Comparison of ENCODE assay signal across 1 cellular context in the genomic region with DNA sequence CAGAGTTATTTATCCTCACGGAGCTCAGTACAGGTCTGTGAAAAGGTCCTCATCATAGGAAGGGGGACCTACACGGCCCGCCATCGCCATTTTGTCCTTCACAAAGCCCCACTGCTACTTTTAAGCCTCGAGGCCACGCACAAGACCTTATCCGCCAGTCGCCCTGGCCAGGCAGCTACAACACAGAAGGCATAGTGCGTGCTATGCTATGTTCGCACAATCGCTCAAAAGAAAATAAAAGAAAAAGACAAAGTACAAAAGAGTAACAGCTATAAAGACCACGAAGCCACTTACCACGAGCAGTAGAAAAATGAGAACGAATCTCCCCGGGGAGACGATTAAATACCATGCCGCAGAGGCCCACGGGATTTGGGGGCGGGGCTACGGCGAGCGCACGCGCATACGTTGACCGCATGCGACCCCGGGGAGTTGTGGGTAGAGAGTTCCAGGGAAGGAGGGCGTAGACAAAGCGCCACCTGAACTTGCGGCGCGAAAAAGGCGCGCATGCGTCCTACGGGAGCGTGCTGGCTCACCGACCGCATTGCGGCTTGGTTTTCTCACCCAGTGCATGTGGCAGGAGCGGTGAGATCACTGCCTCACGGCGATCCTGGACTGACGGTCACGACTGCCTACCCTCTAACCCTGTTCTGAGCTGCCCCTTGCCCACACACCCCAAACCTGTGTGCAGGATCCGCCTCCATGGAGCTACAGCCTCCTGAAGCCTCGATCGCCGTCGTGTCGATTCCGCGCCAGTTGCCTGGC.
A peak's percentile ranks its signal among the peaks of the same experiment; 100 is the strongest.
TF ChIP-seq lines count a peak whose summit lies in the region.

No MANE protein-coding gene starts in this region.

TF ChIP-seq in K562, 482 proteins besides CTCF, POLR2A, EP300 and RAD21 (continued from another document and continues in another):
- TF ChIP-seq, protein P1, sequence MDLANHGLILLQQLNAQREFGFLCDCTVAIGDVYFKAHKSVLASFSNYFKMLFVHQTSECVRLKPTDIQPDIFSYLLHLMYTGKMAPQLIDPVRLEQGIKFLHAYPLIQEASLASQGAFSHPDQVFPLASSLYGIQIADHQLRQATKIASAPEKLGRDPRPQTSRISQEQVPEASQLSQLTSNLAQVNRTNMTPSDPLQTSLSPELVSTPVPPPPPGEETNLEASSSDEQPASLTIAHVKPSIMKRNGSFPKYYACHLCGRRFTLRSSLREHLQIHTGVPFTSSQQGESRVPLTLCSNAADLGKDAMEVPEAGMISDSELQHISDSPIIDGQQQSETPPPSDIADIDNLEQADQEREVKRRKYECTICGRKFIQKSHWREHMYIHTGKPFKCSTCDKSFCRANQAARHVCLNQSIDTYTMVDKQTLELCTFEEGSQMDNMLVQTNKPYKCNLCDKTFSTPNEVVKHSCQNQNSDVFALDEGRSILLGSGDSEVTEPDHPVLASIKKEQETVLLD (IDR thresholded peaks at IDR 0.05): peak; percentile 94
- TF ChIP-seq MCM2 (IDR thresholded peaks at IDR 0.05; ENCODE audit: low read depth) (no peak), HDGF (IDR thresholded peaks at IDR 0.05) (no peak), COPS2 (conservative IDR thresholded peaks at IDR 0.05) (no peak), ZFPM2 (CRISPR knock-in tag; IDR thresholded peaks at IDR 0.05) (no peak), ZNF3 (CRISPR knock-in tag; IDR thresholded peaks at IDR 0.05) (0 out of 2 replicates have a peak, but pooled peaks have one; percentile 58), BDP1 (IDR thresholded peaks at IDR 0.05; ENCODE audit: insufficient read depth, insufficient read length) (no peak), POLR3A (IDR thresholded peaks at IDR 0.05; ENCODE audit: borderline replicate concordance, extremely low read depth, insufficient read depth, insufficient read length) (no peak), PTRF (tag; IDR thresholded peaks at IDR 0.05) (no peak), ZNF197 (CRISPR knock-in tag; IDR thresholded peaks at IDR 0.05; ENCODE audit: low read depth) (0 out of 2 replicates have a peak, but pooled peaks have one; percentile 44), TAF7 (tag; IDR thresholded peaks at IDR 0.05) (peak; percentile 100), MCM5 (IDR thresholded peaks at IDR 0.05; ENCODE audit: low read depth) (no peak), FOXK1 (CRISPR knock-in tag; IDR thresholded peaks at IDR 0.05; ENCODE audit: borderline replicate concordance) (peak; percentile 98), IRF2 (CRISPR knock-in tag; IDR thresholded peaks at IDR 0.05) (no peak), FIP1L1 (IDR thresholded peaks at IDR 0.05; ENCODE audit: low read depth, low read length, poor library complexity, severe bottlenecking) (peak; percentile 31), CCNT2 (IDR thresholded peaks at IDR 0.05; ENCODE audit: borderline replicate concordance, extremely low read depth, insufficient read length, low read depth, low read length) (peak; percentile 73), SLC30A9 (CRISPR knock-in tag; IDR thresholded peaks at IDR 0.05) (no peak), EP400 (IDR thresholded peaks at IDR 0.05) (peak; percentile 99), BACH1 (tag; IDR thresholded peaks at IDR 0.05) (no peak), KDM5B (IDR thresholded peaks at IDR 0.05; ENCODE audit: insufficient replicate concordance, low read depth, low read length) (peak; percentile 100), ZNF699 (CRISPR knock-in tag; IDR thresholded peaks at IDR 0.05; ENCODE audit: insufficient replicate concordance) (no peak), EGR1 (conservative IDR thresholded peaks at IDR 0.05) (no peak; the same call in none of the 2 replicates), ZNF232 (CRISPR knock-in tag; IDR thresholded peaks at IDR 0.05) (0 out of 2 replicates have a peak, but pooled peaks have one; percentile 80), ZNF146 (CRISPR knock-in tag; IDR thresholded peaks at IDR 0.05; ENCODE audit: unreplicated experiment) (no peak), ZNF57 (CRISPR knock-in tag; IDR thresholded peaks at IDR 0.05) (no peak), E2F3 (CRISPR knock-in tag; IDR thresholded peaks at IDR 0.05) (peak; percentile 86), ZNF354B (CRISPR knock-in tag; IDR thresholded peaks at IDR 0.05) (no peak), ZNF785 (CRISPR knock-in tag; IDR thresholded peaks at IDR 0.05) (no peak), HDAC2 (IDR thresholded peaks at IDR 0.05) (peak; percentile 44), NR2C1 (IDR thresholded peaks at IDR 0.05) (peak; percentile 55; the same call in 1 of the 2 replicates), NR2C1 (tag; IDR thresholded peaks at IDR 0.05) (no peak), CBFA2T2 (conservative IDR thresholded peaks at IDR 0.05) (no peak), ESRRA (IDR thresholded peaks at IDR 0.05; ENCODE audit: borderline replicate concordance, low read depth) (peak; percentile 95)
- TF ChIP-seq, protein P2, sequence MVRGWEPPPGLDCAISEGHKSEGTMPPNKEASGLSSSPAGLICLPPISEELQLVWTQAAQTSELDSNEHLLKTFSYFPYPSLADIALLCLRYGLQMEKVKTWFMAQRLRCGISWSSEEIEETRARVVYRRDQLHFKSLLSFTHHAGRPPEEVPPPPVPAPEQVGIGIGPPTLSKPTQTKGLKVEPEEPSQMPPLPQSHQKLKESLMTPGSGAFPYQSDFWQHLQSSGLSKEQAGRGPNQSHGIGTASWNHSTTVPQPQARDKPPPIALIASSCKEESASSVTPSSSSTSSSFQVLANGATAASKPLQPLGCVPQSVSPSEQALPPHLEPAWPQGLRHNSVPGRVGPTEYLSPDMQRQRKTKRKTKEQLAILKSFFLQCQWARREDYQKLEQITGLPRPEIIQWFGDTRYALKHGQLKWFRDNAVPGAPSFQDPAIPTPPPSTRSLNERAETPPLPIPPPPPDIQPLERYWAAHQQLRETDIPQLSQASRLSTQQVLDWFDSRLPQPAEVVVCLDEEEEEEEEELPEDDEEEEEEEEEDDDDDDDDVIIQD (CRISPR knock-in tag; IDR thresholded peaks at IDR 0.05): no peak
- TF ChIP-seq, protein P3, sequence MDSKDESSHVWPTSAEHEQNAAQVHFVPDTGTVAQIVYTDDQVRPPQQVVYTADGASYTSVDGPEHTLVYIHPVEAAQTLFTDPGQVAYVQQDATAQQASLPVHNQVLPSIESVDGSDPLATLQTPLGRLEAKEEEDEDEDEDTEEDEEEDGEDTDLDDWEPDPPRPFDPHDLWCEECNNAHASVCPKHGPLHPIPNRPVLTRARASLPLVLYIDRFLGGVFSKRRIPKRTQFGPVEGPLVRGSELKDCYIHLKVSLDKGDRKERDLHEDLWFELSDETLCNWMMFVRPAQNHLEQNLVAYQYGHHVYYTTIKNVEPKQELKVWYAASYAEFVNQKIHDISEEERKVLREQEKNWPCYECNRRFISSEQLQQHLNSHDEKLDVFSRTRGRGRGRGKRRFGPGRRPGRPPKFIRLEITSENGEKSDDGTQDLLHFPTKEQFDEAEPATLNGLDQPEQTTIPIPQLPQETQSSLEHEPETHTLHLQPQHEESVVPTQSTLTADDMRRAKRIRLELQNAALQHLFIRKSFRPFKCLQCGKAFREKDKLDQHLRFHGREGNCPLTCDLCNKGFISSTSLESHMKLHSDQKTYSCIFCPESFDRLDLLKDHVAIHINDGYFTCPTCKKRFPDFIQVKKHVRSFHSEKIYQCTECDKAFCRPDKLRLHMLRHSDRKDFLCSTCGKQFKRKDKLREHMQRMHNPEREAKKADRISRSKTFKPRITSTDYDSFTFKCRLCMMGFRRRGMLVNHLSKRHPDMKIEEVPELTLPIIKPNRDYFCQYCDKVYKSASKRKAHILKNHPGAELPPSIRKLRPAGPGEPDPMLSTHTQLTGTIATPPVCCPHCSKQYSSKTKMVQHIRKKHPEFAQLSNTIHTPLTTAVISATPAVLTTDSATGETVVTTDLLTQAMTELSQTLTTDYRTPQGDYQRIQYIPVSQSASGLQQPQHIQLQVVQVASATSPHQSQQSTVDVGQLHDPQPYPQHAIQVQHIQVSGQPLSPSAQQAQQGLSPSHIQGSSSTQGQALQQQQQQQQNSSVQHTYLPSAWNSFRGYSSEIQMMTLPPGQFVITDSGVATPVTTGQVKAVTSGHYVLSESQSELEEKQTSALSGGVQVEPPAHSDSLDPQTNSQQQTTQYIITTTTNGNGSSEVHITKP (IDR thresholded peaks at IDR 0.05; ENCODE audit: partially characterized antibody): no peak
- TF ChIP-seq, protein P4, sequence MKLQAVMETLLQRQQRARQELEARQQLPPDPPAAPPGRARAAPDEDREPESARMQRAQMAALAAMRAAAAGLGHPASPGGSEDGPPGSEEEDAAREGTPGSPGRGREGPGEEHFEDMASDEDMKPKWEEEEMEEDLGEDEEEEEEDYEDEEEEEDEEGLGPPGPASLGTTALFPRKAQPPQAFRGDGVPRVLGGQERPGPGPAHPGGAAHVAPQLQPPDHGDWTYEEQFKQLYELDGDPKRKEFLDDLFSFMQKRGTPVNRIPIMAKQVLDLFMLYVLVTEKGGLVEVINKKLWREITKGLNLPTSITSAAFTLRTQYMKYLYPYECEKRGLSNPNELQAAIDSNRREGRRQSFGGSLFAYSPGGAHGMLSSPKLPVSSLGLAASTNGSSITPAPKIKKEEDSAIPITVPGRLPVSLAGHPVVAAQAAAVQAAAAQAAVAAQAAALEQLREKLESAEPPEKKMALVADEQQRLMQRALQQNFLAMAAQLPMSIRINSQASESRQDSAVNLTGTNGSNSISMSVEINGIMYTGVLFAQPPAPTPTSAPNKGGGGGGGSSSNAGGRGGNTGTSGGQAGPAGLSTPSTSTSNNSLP (IDR thresholded peaks at IDR 0.05; ENCODE audit: borderline replicate concordance, low read depth, low read length): no peak; the same call in 1 of the 2 replicates
- TF ChIP-seq, protein P5, sequence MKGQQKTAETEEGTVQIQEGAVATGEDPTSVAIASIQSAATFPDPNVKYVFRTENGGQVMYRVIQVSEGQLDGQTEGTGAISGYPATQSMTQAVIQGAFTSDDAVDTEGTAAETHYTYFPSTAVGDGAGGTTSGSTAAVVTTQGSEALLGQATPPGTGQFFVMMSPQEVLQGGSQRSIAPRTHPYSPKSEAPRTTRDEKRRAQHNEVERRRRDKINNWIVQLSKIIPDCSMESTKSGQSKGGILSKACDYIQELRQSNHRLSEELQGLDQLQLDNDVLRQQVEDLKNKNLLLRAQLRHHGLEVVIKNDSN (CRISPR knock-in tag; IDR thresholded peaks at IDR 0.05): peak; percentile 72; the same call in 1 of the 2 replicates
- TF ChIP-seq, protein P6, sequence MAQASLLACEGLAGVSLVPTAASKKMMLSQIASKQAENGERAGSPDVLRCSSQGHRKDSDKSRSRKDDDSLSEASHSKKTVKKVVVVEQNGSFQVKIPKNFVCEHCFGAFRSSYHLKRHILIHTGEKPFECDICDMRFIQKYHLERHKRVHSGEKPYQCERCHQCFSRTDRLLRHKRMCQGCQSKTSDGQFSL (CRISPR knock-in tag; IDR thresholded peaks at IDR 0.05): peak; percentile 62; the same call in 1 of the 2 replicates
- TF ChIP-seq, protein P6 (tag; IDR thresholded peaks at IDR 0.05): no peak
- TF ChIP-seq, protein P7, sequence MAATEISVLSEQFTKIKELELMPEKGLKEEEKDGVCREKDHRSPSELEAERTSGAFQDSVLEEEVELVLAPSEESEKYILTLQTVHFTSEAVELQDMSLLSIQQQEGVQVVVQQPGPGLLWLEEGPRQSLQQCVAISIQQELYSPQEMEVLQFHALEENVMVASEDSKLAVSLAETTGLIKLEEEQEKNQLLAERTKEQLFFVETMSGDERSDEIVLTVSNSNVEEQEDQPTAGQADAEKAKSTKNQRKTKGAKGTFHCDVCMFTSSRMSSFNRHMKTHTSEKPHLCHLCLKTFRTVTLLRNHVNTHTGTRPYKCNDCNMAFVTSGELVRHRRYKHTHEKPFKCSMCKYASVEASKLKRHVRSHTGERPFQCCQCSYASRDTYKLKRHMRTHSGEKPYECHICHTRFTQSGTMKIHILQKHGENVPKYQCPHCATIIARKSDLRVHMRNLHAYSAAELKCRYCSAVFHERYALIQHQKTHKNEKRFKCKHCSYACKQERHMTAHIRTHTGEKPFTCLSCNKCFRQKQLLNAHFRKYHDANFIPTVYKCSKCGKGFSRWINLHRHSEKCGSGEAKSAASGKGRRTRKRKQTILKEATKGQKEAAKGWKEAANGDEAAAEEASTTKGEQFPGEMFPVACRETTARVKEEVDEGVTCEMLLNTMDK (IDR thresholded peaks at IDR 0.05; ENCODE audit: borderline replicate concordance, insufficient read depth, low read depth, low read length, poor library complexity, severe bottlenecking): no peak
- TF ChIP-seq, protein P8, sequence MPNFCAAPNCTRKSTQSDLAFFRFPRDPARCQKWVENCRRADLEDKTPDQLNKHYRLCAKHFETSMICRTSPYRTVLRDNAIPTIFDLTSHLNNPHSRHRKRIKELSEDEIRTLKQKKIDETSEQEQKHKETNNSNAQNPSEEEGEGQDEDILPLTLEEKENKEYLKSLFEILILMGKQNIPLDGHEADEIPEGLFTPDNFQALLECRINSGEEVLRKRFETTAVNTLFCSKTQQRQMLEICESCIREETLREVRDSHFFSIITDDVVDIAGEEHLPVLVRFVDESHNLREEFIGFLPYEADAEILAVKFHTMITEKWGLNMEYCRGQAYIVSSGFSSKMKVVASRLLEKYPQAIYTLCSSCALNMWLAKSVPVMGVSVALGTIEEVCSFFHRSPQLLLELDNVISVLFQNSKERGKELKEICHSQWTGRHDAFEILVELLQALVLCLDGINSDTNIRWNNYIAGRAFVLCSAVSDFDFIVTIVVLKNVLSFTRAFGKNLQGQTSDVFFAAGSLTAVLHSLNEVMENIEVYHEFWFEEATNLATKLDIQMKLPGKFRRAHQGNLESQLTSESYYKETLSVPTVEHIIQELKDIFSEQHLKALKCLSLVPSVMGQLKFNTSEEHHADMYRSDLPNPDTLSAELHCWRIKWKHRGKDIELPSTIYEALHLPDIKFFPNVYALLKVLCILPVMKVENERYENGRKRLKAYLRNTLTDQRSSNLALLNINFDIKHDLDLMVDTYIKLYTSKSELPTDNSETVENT (CRISPR knock-in tag; IDR thresholded peaks at IDR 0.05): peak; percentile 89
- TF ChIP-seq, protein P9, sequence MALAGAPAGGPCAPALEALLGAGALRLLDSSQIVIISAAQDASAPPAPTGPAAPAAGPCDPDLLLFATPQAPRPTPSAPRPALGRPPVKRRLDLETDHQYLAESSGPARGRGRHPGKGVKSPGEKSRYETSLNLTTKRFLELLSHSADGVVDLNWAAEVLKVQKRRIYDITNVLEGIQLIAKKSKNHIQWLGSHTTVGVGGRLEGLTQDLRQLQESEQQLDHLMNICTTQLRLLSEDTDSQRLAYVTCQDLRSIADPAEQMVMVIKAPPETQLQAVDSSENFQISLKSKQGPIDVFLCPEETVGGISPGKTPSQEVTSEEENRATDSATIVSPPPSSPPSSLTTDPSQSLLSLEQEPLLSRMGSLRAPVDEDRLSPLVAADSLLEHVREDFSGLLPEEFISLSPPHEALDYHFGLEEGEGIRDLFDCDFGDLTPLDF (CRISPR knock-in tag; IDR thresholded peaks at IDR 0.05): peak; percentile 76
- TF ChIP-seq, protein P10, sequence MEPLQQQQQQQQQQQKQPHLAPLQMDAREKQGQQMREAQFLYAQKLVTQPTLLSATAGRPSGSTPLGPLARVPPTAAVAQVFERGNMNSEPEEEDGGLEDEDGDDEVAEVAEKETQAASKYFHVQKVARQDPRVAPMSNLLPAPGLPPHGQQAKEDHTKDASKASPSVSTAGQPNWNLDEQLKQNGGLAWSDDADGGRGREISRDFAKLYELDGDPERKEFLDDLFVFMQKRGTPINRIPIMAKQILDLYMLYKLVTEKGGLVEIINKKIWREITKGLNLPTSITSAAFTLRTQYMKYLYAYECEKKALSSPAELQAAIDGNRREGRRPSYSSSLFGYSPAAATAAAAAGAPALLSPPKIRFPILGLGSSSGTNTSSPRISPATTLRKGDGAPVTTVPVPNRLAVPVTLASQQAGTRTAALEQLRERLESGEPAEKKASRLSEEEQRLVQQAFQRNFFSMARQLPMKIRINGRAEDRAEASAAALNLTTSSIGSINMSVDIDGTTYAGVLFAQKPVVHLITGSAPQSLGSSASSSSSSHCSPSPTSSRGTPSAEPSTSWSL (CRISPR knock-in tag; IDR thresholded peaks at IDR 0.05; ENCODE audit: borderline replicate concordance): 0 out of 2 replicates have a peak, but pooled peaks have one; percentile 34
